ENCODE assay signal across 1 cellular context in genomic region chr4:162164881-162165528, GRCh38.
TF ChIP-seq lines count a peak whose summit lies in the region.

No MANE protein-coding gene starts in this region.

TF ChIP-seq in H1, 55 proteins besides CTCF, POLR2A, EP300 and RAD21 (continued from another document):
- TF ChIP-seq E2F6 (IDR thresholded peaks at IDR 0.05) = no peak
- no peak for TF ChIP-seq SIN3A (conservative IDR thresholded peaks at IDR 0.05 in 1 of 2, IDR thresholded peaks at IDR 0.05 in 1 of 2; ENCODE audit: low read depth in 1 of 2, low read length in 2 of 2)
- no peak for TF ChIP-seq YY1 (IDR thresholded peaks at IDR 0.05; ENCODE audit: low read depth, low read length)
